Comparison of ENCODE assay signal across 8 cellular contexts in the genomic region with DNA sequence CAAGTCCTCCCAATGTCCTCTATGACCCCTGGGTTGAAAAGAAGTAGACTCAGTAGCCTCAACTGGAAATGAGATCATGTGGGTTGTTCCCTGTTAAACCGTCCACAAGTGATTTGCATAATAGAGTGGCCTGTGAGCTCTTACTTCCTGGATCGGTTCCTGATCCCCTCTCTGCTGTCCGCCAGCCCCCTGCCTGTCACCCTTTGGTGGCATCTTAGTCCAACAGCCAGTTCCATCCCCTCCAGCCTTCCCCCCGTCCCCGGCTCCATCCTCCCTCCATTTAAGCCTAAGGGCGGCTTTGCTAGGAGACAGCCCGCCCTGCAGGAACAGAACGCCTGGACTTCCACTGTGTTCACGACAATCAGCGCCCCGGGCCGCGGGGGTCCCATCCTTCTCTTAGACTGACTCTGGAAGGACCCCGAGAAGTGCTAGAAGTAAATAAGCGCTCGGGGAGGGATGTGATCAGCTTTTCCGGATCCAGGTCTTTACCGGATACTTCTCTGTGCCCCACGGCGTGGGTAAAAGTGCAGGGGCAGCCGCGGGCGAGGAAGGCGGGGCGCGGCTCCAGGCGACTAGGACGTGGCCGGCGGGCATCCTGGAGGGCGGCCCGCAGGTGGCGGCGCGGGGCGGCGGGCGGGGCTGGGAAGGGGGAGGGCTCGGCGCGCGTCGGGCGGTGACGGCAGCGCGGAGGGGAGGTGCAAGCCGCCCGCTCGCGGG. TPM values are rescaled to one million over a fixed set of nuclear protein-coding genes. Genes with fewer than 3 reads are reported as not detected.
DNase-seq lines count a peak whose midpoint lies in the region; ATAC-seq and TF ChIP-seq lines count a peak whose summit lies in the region.

No MANE protein-coding gene starts in this region.

- no peaks in the 10 kb centered on the region for H3K36me3 ChIP-seq in mucosa of descending colon (ENCODE audit: low read depth)

- intact Hi-C loops in mucosa of descending colon (cut with DNase I, micrococcal nuclease): loop anchor here (10.0 kb wide), 1 partner anchor 72 kb away; no protein-coding TSS in a partner anchor

- TF ChIP-seq CTCF in mucosa of descending colon (IDR thresholded peaks at IDR 0.05): no peak

- H3K9me3 ChIP-seq in mucosa of descending colon: no peaks in the 10 kb centered on the region

- DNase-seq in AG08395 (ENCODE audit: low spot score) (peak; percentile 87), NOMO-1 (lab: John Stamatoyannopoulos, UW; ENCODE audit: unreplicated experiment in 2 of 2) (peak; percentile 90 to 97), epidermal melanocyte (ENCODE audit: insufficient read length, low spot score) (peak; percentile 75), mucosa of descending colon (peak; percentile 82 to 91 (median 91))
- DNase-seq in activated CD8-positive, alpha-beta memory T cell treated with anti-CD3 and anti-CD28 coated beads, Interleukin-2, amount 50 U/mL, for 48 hours: peak; percentile 87
- peak; percentile 64 to 74 for DNase-seq in stimulated activated CD8-positive, alpha-beta memory T cell treated with anti-CD3 and anti-CD28 coated beads, Interleukin-2, amount 100 ng/mL, for 48 hours (ENCODE audit: low read depth in 2 of 2)

- peak; percentile 62 for ATAC-seq in HG03039 (IDR thresholded peaks at IDR 0.05; ENCODE audit: unreplicated experiment)
- ATAC-seq in mucosa of descending colon: peak; percentile 90

- peaks cover 22% of the 10 kb centered on the region for H3K4me1 ChIP-seq in mucosa of descending colon (ENCODE audit: low read depth)

- peak; percentile 79 for TF ChIP-seq POLR2A in GM18526 (IDR thresholded peaks at IDR 0.05; ENCODE audit: extremely low read depth, insufficient read length)

- peak overlapping the region; percentile 86 for H3K4me3 ChIP-seq in mucosa of descending colon

RNA-seq across cellular contexts. Expression of a gene that starts 51.2 kb away (rescaled TPM):
- 10 to 100 TPM in 1 of 3 donors, 1 to 10 TPM in 2; 7.2 to 10.1 (median 9.5) TPM for total RNA-seq in mucosa of descending colon

Comparison
In these comparisons a context has a peak if more than half of its experiments do, and no peak if none do; other contexts are left out.
1. Peak in every context shown above with its lines: DNase-seq, ATAC-seq and H3K4me3 ChIP-seq.